ENCODE assay signal across 35 cellular contexts in the genomic region with DNA sequence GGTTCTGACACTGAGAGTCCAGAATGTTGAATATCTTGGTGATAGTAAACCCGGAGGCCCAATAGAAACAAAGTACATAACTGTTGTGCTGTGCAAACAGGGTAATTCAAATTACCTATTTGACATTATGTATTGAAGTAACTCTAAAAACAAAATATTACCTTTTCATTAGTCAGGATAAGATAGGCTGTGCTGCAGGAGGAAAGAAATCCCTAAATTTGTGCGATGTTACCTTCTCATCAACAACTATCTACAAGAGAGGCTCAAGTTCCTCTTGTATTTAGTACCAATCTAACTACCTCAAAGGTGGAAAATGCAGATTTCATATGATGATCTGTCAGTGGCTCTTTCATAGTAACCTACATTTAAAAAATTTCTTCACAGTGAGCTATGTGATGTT.
"Had no signal": no experiment of that assay in that cellular context is flagged by ENCODE, and none has a peak within 500 bp of the region (broad histone marks: within the 10 kb centered on the region; RNA-seq: fewer than 3 reads in every experiment).

No MANE protein-coding gene starts in this region.

- H3K4me3 ChIP-seq: MG63 had no signal

- H3K36me3 ChIP-seq: MG63 had no signal

- DNase-seq: Karpas-422, Kasumi-1, MG63, MM.1S, MV-4-11, NCI-H1048, NCI-H1092, NCI-H1092 treated with DMSO at 0.1 percent for 48 hours, NCI-H1105, NCI-H1105 treated with DMSO at 0.1 percent for 48 hours, NCI-H1417, NCI-H1417 treated with DMSO at 0.1 percent for 48 hours, NCI-H1436, NCI-H1436 treated with DMSO at 0.1 percent for 48 hours, NCI-H146, NCI-H1694, NCI-H1694 treated with DMSO at 0.1 percent for 48 hours, NCI-H187, NCI-H187 treated with DMSO at 0.1 percent for 48 hours, NCI-H1930, NCI-H2029, NCI-H2029 treated with DMSO at 0.1 percent for 48 hours, NCI-H2081, NCI-H2081 treated with DMSO at 0.1 percent for 48 hours, NCI-H2107, NCI-H2171, NCI-H2171 treated with DMSO at 0.1 percent for 48 hours, NCI-H2227 treated with DMSO at 0.1 percent for 48 hours, NCI-H226, NCI-H345, NCI-H446, NCI-H446 treated with DMSO at 0.1 percent for 48 hours, NCI-H510A, NCI-H510A treated with DMSO at 0.1 percent for 48 hours, NCI-H524 had no signal

- H3K9me3 ChIP-seq: MG63 had no signal

- H3K27me3 ChIP-seq: MG63 had no signal
